ENCODE assay signal across 9 cellular contexts in genomic region chr19:48739400-48739825, GRCh38. TPM values are rescaled to one million over a fixed set of nuclear protein-coding genes. Genes with fewer than 3 reads are reported as not detected.
DNase-seq lines count a peak whose midpoint lies in the region; ATAC-seq and TF ChIP-seq lines count a peak whose summit lies in the region.
"Had no signal": no experiment of that assay in that cellular context is flagged by ENCODE, and none has a peak within 500 bp of the region (broad histone marks: within the 10 kb centered on the region; RNA-seq: fewer than 3 reads in every experiment).

No MANE protein-coding gene starts in this region.

- H3K79me2 ChIP-seq in HCT116 (ENCODE audit: insufficient read depth, low read length), result no peaks in the 10 kb centered on the region

- H3K4me3 ChIP-seq in HCT116 (replicated peaks in 1 of 2; ENCODE audit: low read depth in 1 of 2, low read length in 2 of 2), result no peak overlapping the region
- H3K4me3 ChIP-seq in adrenal gland, result peak overlapping the region in 2 of 4 donors; percentile 13 to 50
- peak overlapping the region; percentile 75 for H3K4me3 ChIP-seq in iPS-18c (ENCODE audit: insufficient read depth, low read depth, low read length)
- H3K4me3 ChIP-seq in stomach smooth muscle (ENCODE audit: low read length in 2 of 2), result peak overlapping the region; percentile 55 to 70

- POLR2A ChIA-PET in HCT116 (lab: Charles Lee), result interaction anchor here (1.3 kb wide), 1 partner anchor 44 kb away, joined by 4 read pairs; the partner anchor contains the start of gene FUT2

- H3K27me3 ChIP-seq in HCT116 (ENCODE audit: insufficient read depth, low read length), result no peaks in the 10 kb centered on the region
- no peaks in the 10 kb centered on the region for H3K27me3 ChIP-seq in adrenal gland
- H3K27me3 ChIP-seq in stomach smooth muscle (ENCODE audit: control insufficient read depth in 1 of 2, insufficient read depth in 2 of 2, low read length in 2 of 2), result peaks cover 0 to 18% of the 10 kb centered on the region in 2 donors

- H3K9me2 ChIP-seq in HCT116 (ENCODE audit: insufficient read depth), result no peaks in the 10 kb centered on the region

- TF ChIP-seq POLR2A in HCT116 (IDR thresholded peaks at IDR 0.05; ENCODE audit: borderline replicate concordance, extremely low read depth, insufficient read depth, insufficient read length), result no peak
- no peak for TF ChIP-seq POLR2A in adrenal gland (IDR thresholded peaks at IDR 0.05)

- no TSS peak for BruUV-seq in HCT116 (replicated peaks; lab: Mats Ljungman, UMichigan)

- CTCF ChIA-PET in HCT116 (lab: Charles Lee), result interaction anchor here (0.9 to 2.4 kb wide), 5 partner anchors 14 to 103 kb away, joined by 4 to 16 read pairs (median 7); partner anchors contain the start of gene CA11

- TF ChIP-seq CTCF in HCT116 (IDR thresholded peaks at IDR 0.05 in 2 of 3, conservative IDR thresholded peaks at IDR 0.05 in 1 of 3; ENCODE audit: borderline replicate concordance in 1 of 3, insufficient read depth in 1 of 3, low read depth in 2 of 3, low read length in 2 of 3), result no peak
- TF ChIP-seq CTCF in adrenal gland (IDR thresholded peaks at IDR 0.05), result no peak

- H3K4me1 ChIP-seq in HCT116 (ENCODE audit: control insufficient read depth in 1 of 2, insufficient read depth in 2 of 2, low read length in 2 of 2) (peaks cover 25 to 40% of the 10 kb centered on the region in 2 experiments), adrenal gland (replicated peaks in 1 of 2) (peaks cover 24 to 25% of the 10 kb centered on the region in 2 donors), stomach smooth muscle (ENCODE audit: control insufficient read depth, insufficient read depth, low read length) (peaks cover 16% of the 10 kb centered on the region)

- H3K27ac ChIP-seq in HCT116 (ENCODE audit: low read depth, low read length) (peak overlapping the region; percentile 51; the same call in 1 of the 2 replicates), adrenal gland (peak overlapping the region in 4 of 5 donors; percentile 45 to 93 (median 76)), stomach smooth muscle (ENCODE audit: low read length) (no peak overlapping the region)

- no peak for ATAC-seq in HCT116
- ATAC-seq in GM21381 (IDR thresholded peaks at IDR 0.05; ENCODE audit: unreplicated experiment), result no peak

- no peak for DNase-seq in HCT116 (ENCODE audit: low read depth, low spot score)
- DNase-seq in adrenal gland, result peak in 1 of 7 donors; percentile 53
- DNase-seq in middle frontal gyrus (ENCODE audit: extremely low spot score, low spot score), result no peak
- no peak for DNase-seq in NCI-H187 (lab: John Stamatoyannopoulos, UW)
- DNase-seq: NK-92 treated with Interleukin-12 subunit alpha and Interleukin-12 subunit beta, amount 100 ng/mL, for 24 hours had no signal

- TF ChIP-seq RAD21 in HCT116 (IDR thresholded peaks at IDR 0.05; ENCODE audit: low read depth), result no peak

- H3K9ac ChIP-seq in HCT116 (ENCODE audit: low read length), result no peak overlapping the region; the same call in 1 of the 2 replicates
- H3K9ac ChIP-seq in stomach smooth muscle (ENCODE audit: low read length in 2 of 2), result peak overlapping the region; percentile 13 to 45

- no peaks in the 10 kb centered on the region for H4K20me1 ChIP-seq in HCT116 (ENCODE audit: insufficient read depth)

- intact Hi-C loops in HCT116 (cut with micrococcal nuclease), result loop anchor here (2.0 kb wide), 1 partner anchor 65 kb away; no protein-coding TSS in a partner anchor
- intact Hi-C loops in adrenal gland (cut with DNase I), result loop anchor here in 1 of 2 donors (10.0 kb wide), 1 partner anchor 65 kb away; the partner anchor contains the start of gene NTN5

- H3K4me2 ChIP-seq in HCT116 (ENCODE audit: low read length), result peak overlapping the region; percentile 56; the same call in 1 of the 2 replicates

- H3K9me3 ChIP-seq in HCT116 (ENCODE audit: control insufficient read depth in 1 of 2, insufficient read depth in 1 of 2, low read depth in 1 of 2, low read length in 2 of 2) (no peaks in the 10 kb centered on the region), adrenal gland (replicated peaks in 1 of 3) (no peaks in the 10 kb centered on the region), iPS-18c (ENCODE audit: control insufficient read depth, insufficient read depth, low read length) (peaks cover 2% of the 10 kb centered on the region), stomach smooth muscle (ENCODE audit: control insufficient read depth in 2 of 2, low read length in 2 of 2) (no peaks in the 10 kb centered on the region)

- RAD21 ChIA-PET in HCT116 (lab: Charles Lee; ENCODE audit: low non-redundant PET in 1 of 2, low total read pairs in 2 of 2, uncharacterized antibody in 2 of 2, unreplicated experiment in 2 of 2), result interaction anchor here in 1 of 2 experiments (1.2 kb wide), 1 partner anchor 56 kb away, joined by 4 read pairs; no protein-coding TSS in a partner anchor

- H2AFZ ChIP-seq in HCT116 (ENCODE audit: low read depth, low read length, poor library complexity, severe bottlenecking), result no peak overlapping the region

- no peaks in the 10 kb centered on the region for H3K36me3 ChIP-seq in HCT116 (ENCODE audit: control insufficient read depth in 1 of 2, insufficient read depth in 2 of 2, low read length in 2 of 2)
- H3K36me3 ChIP-seq in adrenal gland (replicated peaks in 1 of 2), result no peaks in the 10 kb centered on the region
- no peaks in the 10 kb centered on the region for H3K36me3 ChIP-seq in stomach smooth muscle (ENCODE audit: control insufficient read depth in 2 of 2, insufficient read depth in 2 of 2, low read length in 2 of 2)

- WGBS in adrenal gland, 4 donors, result 4 to 11% (median 8%) methylated on average over 16 to 42 of the region's 42 CpGs

TF ChIP-seq in HCT116, 20 proteins besides CTCF, POLR2A, EP300 and RAD21 (continues in another document):
- TF ChIP-seq JUND (IDR thresholded peaks at IDR 0.05), result no peak
- TF ChIP-seq CBX3 (IDR thresholded peaks at IDR 0.05; ENCODE audit: low read depth), result no peak
- TF ChIP-seq ZBTB33 (IDR thresholded peaks at IDR 0.05; ENCODE audit: extremely low read depth, insufficient replicate concordance, low read length), result no peak
- no peak for TF ChIP-seq ZFX (IDR thresholded peaks at IDR 0.05)
- TF ChIP-seq POLR2AphosphoS5 (IDR thresholded peaks at IDR 0.05; ENCODE audit: low read depth, low read length), result no peak
- no peak for TF ChIP-seq MAX (IDR thresholded peaks at IDR 0.05)
- no peak for TF ChIP-seq CEBPB (IDR thresholded peaks at IDR 0.05; ENCODE audit: low read depth)
- no peak for TF ChIP-seq SRF (IDR thresholded peaks at IDR 0.05; ENCODE audit: low read depth)
- TF ChIP-seq ATF3 (IDR thresholded peaks at IDR 0.05), result no peak
- TF ChIP-seq TCF7L2 (IDR thresholded peaks at IDR 0.05; ENCODE audit: borderline replicate concordance, extremely low read depth, insufficient read depth, insufficient read length), result no peak
- TF ChIP-seq EZH2 (IDR thresholded peaks at IDR 0.05), result no peak
- TF ChIP-seq YY1 (IDR thresholded peaks at IDR 0.05; ENCODE audit: extremely low read depth, insufficient replicate concordance, low read depth, low read length), result no peak
- no peak for TF ChIP-seq ZNF274 (IDR thresholded peaks at IDR 0.05; ENCODE audit: low read depth, low read length)
- no peak for TF ChIP-seq EGR1 (IDR thresholded peaks at IDR 0.05; ENCODE audit: low read depth)
- no peak for TF ChIP-seq SP1 (IDR thresholded peaks at IDR 0.05; ENCODE audit: low read depth)

RNA-seq across cellular contexts. Expression of gene RASIP1, which starts 1.0 kb away (rescaled TPM):
- total RNA-seq in HCT116 (2021; ENCODE audit: unreplicated experiment) (1.9 TPM), adrenal gland (10 to 100 TPM; 13.3 to 23.1 (median 16.7) TPM)
- 1.8 and 1.9 TPM in 2 replicates for polyA plus RNA-seq in HCT116 (2012)
- polyA plus RNA-seq in adrenal gland, result 10 to 100 TPM in 2 of 3 donors, 1 to 10 TPM in 1; 5.1 to 38.9 (median 34.6) TPM

RNA-seq across cellular contexts. Expression of gene IZUMO1, which starts 7.3 kb away (rescaled TPM):
- 1.7 TPM for total RNA-seq in HCT116 (2021; ENCODE audit: unreplicated experiment)
- 1.5 and 2.0 TPM in 2 replicates for polyA plus RNA-seq in HCT116 (2012)
- total RNA-seq in adrenal gland, result 1 to 10 TPM in 3 of 8 donors, under 1 TPM in 2, not detected in 3; 0.70 to 2.9 (median 1.8) TPM
- 1 to 10 TPM in 2 of 3 donors, under 1 TPM in 1; 0.59 to 1.2 (median 1.2) TPM for polyA plus RNA-seq in adrenal gland
- total RNA-seq: activated naive CD4-positive, alpha-beta T cell treated with anti-CD3 and anti-CD28 coated beads for 36 hours had no signal

RNA-seq across cellular contexts. Expression of gene FUT1, which starts 13.0 kb away (rescaled TPM):
- total RNA-seq in HCT116 (2021; ENCODE audit: unreplicated experiment) (14.1 TPM), adrenal gland (1 to 10 TPM; 1.4 to 4.5 (median 2.4) TPM)
- polyA plus RNA-seq in HCT116 (2012), result 11.8 and 13.1 TPM in 2 replicates
- 1 to 10 TPM; 1.2 to 1.9 (median 1.7) TPM for polyA plus RNA-seq in adrenal gland

RNA-seq across cellular contexts. Expression of gene FGF21, which starts 15.9 kb away (rescaled TPM):
- total RNA-seq in HCT116 (2021; ENCODE audit: unreplicated experiment) (0.81 TPM), adrenal gland (not detected)
- polyA plus RNA-seq in HCT116 (2012), result 1.2 and 1.6 TPM in 2 replicates
- polyA plus RNA-seq in adrenal gland, result not detected
- total RNA-seq: activated naive CD4-positive, alpha-beta T cell treated with anti-CD3 and anti-CD28 coated beads for 36 hours had no signal

RNA-seq across cellular contexts. Expression of gene MAMSTR, which starts 19.9 kb away (rescaled TPM):
- 1.3 TPM for total RNA-seq in HCT116 (2021; ENCODE audit: unreplicated experiment)
- polyA plus RNA-seq in HCT116 (2012), result 0.85 and 0.91 TPM in 2 replicates
- total RNA-seq in adrenal gland, result 10 to 100 TPM in 7 of 8 donors, 1 to 10 TPM in 1; 9.4 to 45.9 (median 26.4) TPM
- 10 to 100 TPM in 2 of 3 donors, 1 to 10 TPM in 1; 8.9 to 57.9 (median 31.9) TPM for polyA plus RNA-seq in adrenal gland

Comparison
In these comparisons a context has a peak if more than half of its experiments do, and no peak if none do; other contexts are left out.
1. H3K4me3 ChIP-seq: peak in iPS-18c (single experiment) and stomach smooth muscle (2 of 2); none in HCT116 (0 of 2).